Comparison of ENCODE assay signal across 6 cellular contexts in genomic region chr10:32556996-32557395, GRCh38.
"Had no signal": no experiment of that assay in that cellular context is flagged by ENCODE, and none has a peak within 500 bp of the region (broad histone marks: within the 10 kb centered on the region; RNA-seq: fewer than 3 reads in every experiment).

No MANE protein-coding gene starts in this region.

- H3K4me3 ChIP-seq: GM12878 had no signal

- ATAC-seq: GM12878 had no signal

- FAIRE-seq: G401.6, GM12878, GM12891, GM12892, GM18507 had no signal

- DNase-seq: GDM1 had no signal
